ENCODE assay signal across 17 cellular contexts in the genomic region with DNA sequence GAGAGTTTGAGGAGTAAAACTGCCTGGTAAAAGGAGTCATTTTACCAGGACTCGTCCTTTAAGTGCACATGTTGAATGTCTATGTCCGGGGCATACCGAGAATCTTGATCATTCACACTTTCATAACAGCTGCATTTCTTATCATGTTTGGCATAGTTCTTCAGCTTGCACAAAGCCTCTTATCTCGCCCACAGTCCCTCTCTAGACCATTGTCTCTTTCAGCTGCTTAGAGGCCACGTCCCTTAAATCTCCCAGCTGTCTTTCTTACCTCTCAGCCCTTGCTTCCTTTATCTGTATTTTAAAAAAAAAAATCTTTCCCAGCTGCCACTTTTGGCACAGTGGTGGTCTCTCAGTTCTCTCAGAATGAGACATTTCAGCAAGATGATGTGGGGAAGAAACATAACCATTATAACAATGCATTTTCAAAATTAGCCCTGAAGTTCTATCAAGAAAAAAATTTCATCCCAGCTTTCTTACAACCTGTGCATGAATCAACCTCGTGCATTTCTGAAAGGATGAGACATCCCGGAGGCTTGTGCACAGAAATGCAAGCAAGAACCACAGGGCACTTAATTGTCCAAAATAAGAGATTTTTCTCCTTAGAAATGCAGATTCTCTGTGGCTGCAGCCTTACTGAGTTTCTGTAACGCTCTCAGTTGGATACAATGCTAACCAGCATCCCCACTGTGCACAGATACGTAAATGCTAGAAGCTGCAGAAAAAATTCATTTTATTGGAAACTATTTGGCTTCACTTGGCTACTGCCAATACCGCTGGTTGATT. TPM values are rescaled to one million over a fixed set of nuclear protein-coding genes. Genes with fewer than 3 reads are reported as not detected.
DNase-seq lines count a peak whose midpoint lies in the region; ATAC-seq and TF ChIP-seq lines count a peak whose summit lies in the region.
"Had no signal": no experiment of that assay in that cellular context is flagged by ENCODE, and none has a peak within 500 bp of the region (broad histone marks: within the 10 kb centered on the region; RNA-seq: fewer than 3 reads in every experiment).

No MANE protein-coding gene starts in this region.

- H3K9me3 Mint-ChIP-seq in glutamatergic neuron (ENCODE audit: unreplicated experiment) = peaks cover 3% of the 10 kb centered on the region
- H3K9me3 Mint-ChIP-seq: T-cell had no signal

- H3K36me3 Mint-ChIP-seq in glutamatergic neuron (ENCODE audit: unreplicated experiment) = no peaks in the 10 kb centered on the region
- H3K36me3 Mint-ChIP-seq: T-cell had no signal

- no peak overlapping the region for H3K27ac ChIP-seq in upper lobe of right lung
- H3K27ac ChIP-seq: BLaER1 treated with 17β-estradiol and CSF1 and Interleukin-3, amounts not matched to agents 10 nM and 100 nM had no signal

- peak overlapping the region; percentile 83 for H2AFZ ChIP-seq in neuron (ENCODE audit: low read depth, low read length)

- H3K4me3 ChIP-seq in choroid plexus epithelial cell (ENCODE audit: low read depth, low read length) = no peak overlapping the region
- no peak overlapping the region for H3K4me3 ChIP-seq in neuron (ENCODE audit: low read length)
- H3K4me3 ChIP-seq in upper lobe of right lung = no peak overlapping the region
- H3K4me3 ChIP-seq: BLaER1 treated with 17β-estradiol and CSF1 and Interleukin-3, amounts not matched to agents 10 nM and 100 nM had no signal

- no peaks in the 10 kb centered on the region for H3K27me3 Mint-ChIP-seq in glutamatergic neuron (ENCODE audit: unreplicated experiment)
- H3K27me3 Mint-ChIP-seq: activated CD4-positive, alpha-beta T cell treated with anti-CD3 and anti-CD28 coated beads for 36 hours had no signal

- TF ChIP-seq CTCF in choroid plexus epithelial cell (conservative IDR thresholded peaks at IDR 0.05; ENCODE audit: low read depth, low read length) = no peak
- no peak for TF ChIP-seq CTCF in upper lobe of right lung (IDR thresholded peaks at IDR 0.05)
- no peak for TF ChIP-seq CTCF in glutamatergic neuron (IDR thresholded peaks at IDR 0.05; ENCODE audit: partially characterized antibody, unreplicated experiment)

- H3K9me3 ChIP-seq in neuron (ENCODE audit: low read length) = no peaks in the 10 kb centered on the region
- H3K9me3 ChIP-seq in upper lobe of right lung = no peaks in the 10 kb centered on the region

- peaks cover 9% of the 10 kb centered on the region for H3K4me1 ChIP-seq in neuron (ENCODE audit: insufficient read depth, low read length)
- H3K4me1 ChIP-seq in upper lobe of right lung = no peaks in the 10 kb centered on the region
- H3K4me1 ChIP-seq: BLaER1 treated with 17β-estradiol and CSF1 and Interleukin-3, amounts not matched to agents 10 nM and 100 nM had no signal

- ATAC-seq in upper lobe of right lung = no peak
- ATAC-seq: activated CD4-positive, alpha-beta T cell treated with anti-CD3 and anti-CD28 coated beads for 36 hours; Panc1; T-cell had no signal

- H3K27me3 ChIP-seq in neuron (ENCODE audit: insufficient read depth, low read length) = no peaks in the 10 kb centered on the region
- no peaks in the 10 kb centered on the region for H3K27me3 ChIP-seq in upper lobe of right lung
- H3K27me3 ChIP-seq: BLaER1 treated with 17β-estradiol and CSF1 and Interleukin-3, amounts not matched to agents 10 nM and 100 nM had no signal

- peaks cover 3% of the 10 kb centered on the region for H3K4me1 Mint-ChIP-seq in glutamatergic neuron (ENCODE audit: low read depth, unreplicated experiment)
- H3K4me1 Mint-ChIP-seq: activated CD4-positive, alpha-beta T cell treated with anti-CD3 and anti-CD28 coated beads for 36 hours; T-cell had no signal

- H3K36me3 ChIP-seq in neuron (ENCODE audit: insufficient read depth, low read length) = no peaks in the 10 kb centered on the region
- no peaks in the 10 kb centered on the region for H3K36me3 ChIP-seq in upper lobe of right lung
- H3K36me3 ChIP-seq: BLaER1 treated with 17β-estradiol and CSF1 and Interleukin-3, amounts not matched to agents 10 nM and 100 nM had no signal

- peak; percentile 50 for DNase-seq in GM03348 (ENCODE audit: low spot score)
- peak; percentile 10 for DNase-seq in NCI-H524 treated with DMSO at 0.1 percent for 48 hours (lab: John Stamatoyannopoulos, UW)
- peak; percentile 59 for DNase-seq in choroid plexus epithelial cell (ENCODE audit: low read depth)
- no peak for DNase-seq in NCI-H1048 (lab: John Stamatoyannopoulos, UW)
- DNase-seq in upper lobe of right lung = no peak
- no peak for DNase-seq in NCI-H748 (lab: John Stamatoyannopoulos, UW; ENCODE audit: unreplicated experiment)
- DNase-seq in glutamatergic neuron = no peak
- DNase-seq: activated CD4-positive, alpha-beta T cell treated with anti-CD3 and anti-CD28 coated beads for 36 hours; foreskin melanocyte; kidney glomerular epithelial cell; NCI-H2227 treated with DMSO at 0.1 percent for 48 hours; retina; T-cell had no signal

- intact Hi-C loops in upper lobe of right lung (cut with DNase I) = no loop called here

- H3K4me3 Mint-ChIP-seq in glutamatergic neuron (ENCODE audit: unreplicated experiment) = no peak overlapping the region
- H3K4me3 Mint-ChIP-seq: activated CD4-positive, alpha-beta T cell treated with anti-CD3 and anti-CD28 coated beads for 36 hours; stimulated activated naive CD8-positive, alpha-beta T cell treated with anti-CD3 and anti-CD28 coated beads, Interleukin-15, Interleukin-2, amounts not matched to agents 100 ng/mL and 50 ng/mL, for 24 hours; T-cell had no signal

- no peak overlapping the region for H3K27ac Mint-ChIP-seq in glutamatergic neuron (ENCODE audit: unreplicated experiment)
- H3K27ac Mint-ChIP-seq: activated CD4-positive, alpha-beta T cell treated with anti-CD3 and anti-CD28 coated beads for 36 hours; stimulated activated naive CD8-positive, alpha-beta T cell treated with anti-CD3 and anti-CD28 coated beads, Interleukin-15, Interleukin-2, amounts not matched to agents 100 ng/mL and 50 ng/mL, for 24 hours; T-cell had no signal

RNA-seq across cellular contexts. Expression of gene RBM24, which starts 24.2 kb away (rescaled TPM):
- total RNA-seq in upper lobe of right lung (0.49 TPM), glutamatergic neuron (ENCODE audit: unreplicated experiment) (4.9 TPM)
- total RNA-seq: activated CD4-positive, alpha-beta T cell treated with anti-CD3 and anti-CD28 coated beads for 36 hours had no signal

Comparison
In these comparisons a context has a peak if more than half of its experiments do, and no peak if none do; other contexts are left out.
1. DNase-seq: peak in GM03348 (single experiment), NCI-H524 treated with DMSO at 0.1 percent for 48 hours (single experiment) and choroid plexus epithelial cell (single experiment); none in NCI-H1048 (single experiment), upper lobe of right lung (single experiment), NCI-H748 (single experiment) and glutamatergic neuron (single experiment).